Comparison of ENCODE assay signal across 8 cellular contexts in genomic region chr13:70568571-70568970, GRCh38.
DNase-seq lines count a peak whose midpoint lies in the region; ATAC-seq lines count a peak whose summit lies in the region.

No MANE protein-coding gene starts in this region.

- no peaks in the 10 kb centered on the region for H3K79me1 ChIP-seq in neuronal stem cell (ENCODE audit: low read depth, low read length)

- H2BK12ac ChIP-seq in neuronal stem cell (ENCODE audit: low read length): no peak overlapping the region

- H3K27me3 ChIP-seq in endocrine pancreas (ENCODE audit: control insufficient read depth, insufficient read depth, low read length): no peaks in the 10 kb centered on the region
- no peaks in the 10 kb centered on the region for H3K27me3 ChIP-seq in neuronal stem cell (ENCODE audit: control insufficient read depth in 3 of 3, insufficient read depth in 3 of 3, low read depth in 1 of 3, low read length in 3 of 3)

- H3K9me3 Mint-ChIP-seq in activated T-helper 17 cell treated with anti-CD3 and anti-CD28 coated beads, Interleukin-2, amount 50 U/mL, for 72 hours: no peaks in the 10 kb centered on the region

- H3K4ac ChIP-seq in neuronal stem cell (ENCODE audit: low read length): no peak overlapping the region

- H2AFZ ChIP-seq in neuronal stem cell (ENCODE audit: low read length): no peak overlapping the region

- H3K36me3 Mint-ChIP-seq in activated T-helper 17 cell treated with anti-CD3 and anti-CD28 coated beads, Interleukin-2, amount 50 U/mL, for 72 hours (ENCODE audit: low read depth): no peaks in the 10 kb centered on the region

- H3K27ac Mint-ChIP-seq in activated T-helper 17 cell treated with anti-CD3 and anti-CD28 coated beads, Interleukin-2, amount 50 U/mL, for 72 hours: no peak overlapping the region

- no peak overlapping the region for H2BK120ac ChIP-seq in neuronal stem cell (ENCODE audit: low read depth, low read length)

- no peak overlapping the region for H3K4me2 ChIP-seq in neuronal stem cell (ENCODE audit: insufficient read depth, low read length, poor library complexity, severe bottlenecking)

- no peak overlapping the region for H2BK15ac ChIP-seq in neuronal stem cell (ENCODE audit: low read length)

- no peak overlapping the region for H3K4me3 Mint-ChIP-seq in activated T-helper 17 cell treated with anti-CD3 and anti-CD28 coated beads, Interleukin-2, amount 50 U/mL, for 72 hours

- no peak overlapping the region for H3K18ac ChIP-seq in neuronal stem cell (ENCODE audit: low read length)

- no peak overlapping the region for H2BK5ac ChIP-seq in neuronal stem cell (ENCODE audit: low read length)

- H3K9ac ChIP-seq in endocrine pancreas (ENCODE audit: control insufficient read depth, insufficient read depth, low read length) (no peak overlapping the region), neuronal stem cell (ENCODE audit: low read depth, low read length, poor library complexity) (no peak overlapping the region)

- H3K27me3 Mint-ChIP-seq in activated T-helper 17 cell treated with anti-CD3 and anti-CD28 coated beads, Interleukin-2, amount 50 U/mL, for 72 hours: no peaks in the 10 kb centered on the region

- H3K23ac ChIP-seq in neuronal stem cell (ENCODE audit: low read depth, low read length, poor library complexity): no peak overlapping the region

- H3K9me3 ChIP-seq in endocrine pancreas (ENCODE audit: control insufficient read depth, low read length) (no peaks in the 10 kb centered on the region), neuronal stem cell (replicated peaks in 1 of 2; ENCODE audit: control insufficient read depth in 2 of 2, insufficient read depth in 1 of 2, low read depth in 1 of 2, low read length in 2 of 2) (no peaks in the 10 kb centered on the region)

- DNase-seq in AML-193 (lab: John Stamatoyannopoulos, UW) (peak; percentile 42 to 63), NCI-H748 (lab: John Stamatoyannopoulos, UW; ENCODE audit: unreplicated experiment) (peak; percentile 55), neuronal stem cell (ENCODE audit: low spot score) (peak; percentile 20), T1000 (lab: John Stamatoyannopoulos, UW) (no peak)

- H3K4me3 ChIP-seq in endocrine pancreas (ENCODE audit: control insufficient read depth, insufficient read depth, low read length) (peak overlapping the region; percentile 22), neuronal stem cell (ENCODE audit: low read length in 2 of 2) (no peak overlapping the region)

- H3K36me3 ChIP-seq in endocrine pancreas (ENCODE audit: control insufficient read depth, insufficient read depth, low read length) (no peaks in the 10 kb centered on the region), neuronal stem cell (replicated peaks in 1 of 2; ENCODE audit: control insufficient read depth in 2 of 2, insufficient read depth in 2 of 2, low read length in 2 of 2) (no peaks in the 10 kb centered on the region)

- H2AK5ac ChIP-seq in neuronal stem cell (ENCODE audit: low read depth, low read length): no peak overlapping the region

- no CpG with 5 or more reads among the region's 1 CpG for WGBS in neuronal stem cell (ENCODE audit: extremely low coverage in 2 of 2, insufficient read length in 2 of 2, insufficient replicate concordance in 1 of 2), 2 donors

- H3K4me1 Mint-ChIP-seq in activated T-helper 17 cell treated with anti-CD3 and anti-CD28 coated beads, Interleukin-2, amount 50 U/mL, for 72 hours: no peaks in the 10 kb centered on the region

- no peak overlapping the region for H4K8ac ChIP-seq in neuronal stem cell (ENCODE audit: low read depth, low read length)

- no peak overlapping the region for H4K91ac ChIP-seq in neuronal stem cell (ENCODE audit: low read depth, low read length, poor library complexity)

- ATAC-seq in GM18511 (IDR thresholded peaks at IDR 0.05; ENCODE audit: unreplicated experiment): peak; percentile 83
- peak; percentile 55 for ATAC-seq in HG03103 (IDR thresholded peaks at IDR 0.05; ENCODE audit: low read depth, unreplicated experiment)
- no peak for ATAC-seq in activated T-helper 17 cell treated with anti-CD3 and anti-CD28 coated beads, Interleukin-2, amount 50 U/mL, for 72 hours (replicated peaks)

- no peak overlapping the region for H3K27ac ChIP-seq in neuronal stem cell (replicated peaks; ENCODE audit: low read length)

- H3K4me1 ChIP-seq in endocrine pancreas (ENCODE audit: control insufficient read depth, insufficient read depth, low read length): no peaks in the 10 kb centered on the region
- no peaks in the 10 kb centered on the region for H3K4me1 ChIP-seq in neuronal stem cell (ENCODE audit: control insufficient read depth in 2 of 2, insufficient read depth in 1 of 2, low read depth in 1 of 2, low read length in 2 of 2)

- H3K14ac ChIP-seq in neuronal stem cell (ENCODE audit: low read length): no peak overlapping the region
